ENCODE assay signal across 1 cellular context in genomic region chr21:44510508-44511218, GRCh38.
TF ChIP-seq lines count a peak whose summit lies in the region.

No MANE protein-coding gene starts in this region.

TF ChIP-seq in HepG2, 621 proteins besides CTCF, POLR2A, EP300 and RAD21 (continued from another document and continues in another):
- TF ChIP-seq ZNF512 (CRISPR knock-in tag; IDR thresholded peaks at IDR 0.05) (no peak), SMYD3 (CRISPR knock-in tag; IDR thresholded peaks at IDR 0.05) (no peak), ZNF597 (CRISPR knock-in tag; IDR thresholded peaks at IDR 0.05) (no peak), ZNF232 (CRISPR knock-in tag; IDR thresholded peaks at IDR 0.05; ENCODE audit: borderline replicate concordance) (peak; percentile 35; the same call in 1 of the 2 replicates), DRAP1 (CRISPR knock-in tag; IDR thresholded peaks at IDR 0.05) (no peak), MXI1 (IDR thresholded peaks at IDR 0.05; ENCODE audit: borderline replicate concordance, low read depth, low read length) (no peak), ZNF629 (CRISPR knock-in tag; conservative IDR thresholded peaks at IDR 0.05) (no peak), FOXM1 (CRISPR knock-in tag; IDR thresholded peaks at IDR 0.05) (no peak), SMAD3 (CRISPR knock-in tag; IDR thresholded peaks at IDR 0.05) (no peak), SP140L (CRISPR knock-in tag; IDR thresholded peaks at IDR 0.05; ENCODE audit: borderline replicate concordance) (no peak), ZNF569 (CRISPR knock-in tag; IDR thresholded peaks at IDR 0.05; ENCODE audit: borderline replicate concordance) (no peak), ZNF441 (CRISPR knock-in tag; IDR thresholded peaks at IDR 0.05; ENCODE audit: borderline replicate concordance) (no peak), GABPB1 (CRISPR knock-in tag; IDR thresholded peaks at IDR 0.05) (peak; percentile 60; the same call in 1 of the 2 replicates), FOXO4 (CRISPR knock-in tag; conservative IDR thresholded peaks at IDR 0.05) (no peak), DDIT3 (CRISPR knock-in tag; IDR thresholded peaks at IDR 0.05) (no peak), HHEX (CRISPR knock-in tag; IDR thresholded peaks at IDR 0.05) (no peak), ZBTB7B (CRISPR knock-in tag; IDR thresholded peaks at IDR 0.05) (no peak), ATF2 (CRISPR knock-in tag; IDR thresholded peaks at IDR 0.05) (no peak), SP2 (CRISPR knock-in tag; IDR thresholded peaks at IDR 0.05) (no peak), ZNF3 (CRISPR knock-in tag; IDR thresholded peaks at IDR 0.05) (no peak), MAZ (IDR thresholded peaks at IDR 0.05; ENCODE audit: borderline replicate concordance, low read depth, low read length) (peak; percentile 65; the same call in 1 of the 2 replicates), MAZ (CRISPR knock-in tag; IDR thresholded peaks at IDR 0.05; ENCODE audit: low read depth) (no peak; the same call in 1 of the 2 replicates), TFDP1 (CRISPR knock-in tag; IDR thresholded peaks at IDR 0.05; ENCODE audit: borderline replicate concordance) (no peak; the same call in 1 of the 2 replicates), AHDC1 (CRISPR knock-in tag; IDR thresholded peaks at IDR 0.05; ENCODE audit: borderline replicate concordance) (no peak), NR2C2 (CRISPR knock-in tag; IDR thresholded peaks at IDR 0.05; ENCODE audit: borderline replicate concordance) (no peak), ZNF281 (CRISPR knock-in tag; IDR thresholded peaks at IDR 0.05; ENCODE audit: borderline replicate concordance) (no peak), KIAA2018 (CRISPR knock-in tag; IDR thresholded peaks at IDR 0.05; ENCODE audit: borderline replicate concordance) (no peak)
